ENCODE assay signal across 15 cellular contexts in the genomic region with DNA sequence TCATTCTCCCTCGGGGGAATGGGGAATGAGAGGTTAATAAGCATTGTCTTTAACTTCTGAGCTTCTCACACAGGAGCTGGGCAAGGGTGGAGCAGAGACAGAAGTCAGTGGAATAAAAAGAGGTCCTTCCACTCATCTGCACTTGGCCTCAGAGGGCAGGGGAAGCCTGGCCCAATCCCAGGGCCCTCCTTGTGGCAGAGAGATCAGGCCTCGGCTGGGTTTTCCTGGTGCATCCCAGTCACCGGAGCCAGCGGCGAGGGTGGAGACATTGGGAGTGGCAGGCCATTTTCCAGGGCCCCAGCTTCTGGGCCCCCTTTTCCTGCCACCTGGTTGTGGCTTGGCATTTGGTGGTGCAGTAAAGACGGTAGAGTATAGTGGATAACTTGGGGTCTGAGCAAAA. TPM values are rescaled to one million over a fixed set of nuclear protein-coding genes. Genes with fewer than 3 reads are reported as not detected.
A peak's percentile ranks its signal among the peaks of the same experiment; 100 is the strongest.
DNase-seq lines count a peak whose midpoint lies in the region; ATAC-seq and TF ChIP-seq lines count a peak whose summit lies in the region.
"Had no signal": no experiment of that assay in that cellular context is flagged by ENCODE, and none has a peak within 500 bp of the region (broad histone marks: within the 10 kb centered on the region; RNA-seq: fewer than 3 reads in every experiment).

No MANE protein-coding gene starts in this region.

- dilution Hi-C loops in mammary epithelial cell (cut with HindIII; ENCODE audit: low sequenced_read_pairs), result no loop called here

- H3K9ac ChIP-seq in DND-41 (ENCODE audit: low read depth, low read length) (no peak overlapping the region), mammary epithelial cell (ENCODE audit: insufficient read depth, low read length) (no peak overlapping the region)
- H3K9ac ChIP-seq: GM23248 had no signal

- intact Hi-C loops in CD14-positive monocyte (cut with micrococcal nuclease) (loop anchor here in 1 of 2 donors (5.0 to 10.0 kb wide), 2 partner anchors 51 to 103 kb away; a partner anchor contains a TSS), natural killer cell (cut with micrococcal nuclease) (no loop called here), mammary epithelial cell (cut with micrococcal nuclease) (no loop called here)

- CTCF ChIA-PET in mammary epithelial cell (lab: Charles Lee; ENCODE audit: low non-redundant PET), result interaction anchor here (1.0 kb wide), 1 partner anchor 50 kb away, joined by 5 read pairs; no protein-coding TSS in a partner anchor

- no TSS peak for BruUV-seq in mammary epithelial cell (replicated peaks; lab: Mats Ljungman, UMichigan)

- H3K9me3 Mint-ChIP-seq in CD14-positive monocyte, result peaks cover 0 to 3% (median 0%) of the 10 kb centered on the region in 7 donors
- no peaks in the 10 kb centered on the region for H3K9me3 Mint-ChIP-seq in activated naive CD8-positive, alpha-beta T cell (ENCODE audit: low read depth)
- H3K9me3 Mint-ChIP-seq in natural killer cell, result no peaks in the 10 kb centered on the region
- no peaks in the 10 kb centered on the region for H3K9me3 Mint-ChIP-seq in progenitor cell of endocrine pancreas (ENCODE audit: low read depth)

- H3K36me3 ChIP-seq in DND-41 (ENCODE audit: insufficient read depth, low read length) (peaks cover 39% of the 10 kb centered on the region), mammary epithelial cell (ENCODE audit: insufficient read depth, low read length) (peaks cover 26% of the 10 kb centered on the region)

- H3K4me1 Mint-ChIP-seq in CD14-positive monocyte (peaks cover 35% of the 10 kb centered on the region), natural killer cell (peaks cover 31 to 35% of the 10 kb centered on the region in 2 donors), progenitor cell of endocrine pancreas (ENCODE audit: low read depth) (peaks cover 1% of the 10 kb centered on the region)
- H3K4me1 Mint-ChIP-seq in activated naive CD8-positive, alpha-beta T cell (ENCODE audit: low read depth), result peaks cover 59% of the 10 kb centered on the region

- no peak for TF ChIP-seq CTCF in CD14-positive monocyte (IDR thresholded peaks at IDR 0.05)
- no peak for TF ChIP-seq CTCF in DND-41 (IDR thresholded peaks at IDR 0.05; ENCODE audit: borderline replicate concordance, extremely low read depth, low read length, poor library complexity, severe bottlenecking)
- no peak for TF ChIP-seq CTCF in natural killer cell (IDR thresholded peaks at IDR 0.05)
- TF ChIP-seq CTCF in progenitor cell of endocrine pancreas (IDR thresholded peaks at IDR 0.05; ENCODE audit: unreplicated experiment), result no peak
- TF ChIP-seq CTCF in mammary epithelial cell (conservative IDR thresholded peaks at IDR 0.05 in 1 of 2, IDR thresholded peaks at IDR 0.05 in 1 of 2; ENCODE audit: extremely low read depth in 1 of 2, insufficient read depth in 1 of 2, low read depth in 1 of 2, low read length in 2 of 2), result no peak

- H3K27me3 ChIP-seq in DND-41 (ENCODE audit: insufficient read depth, low read length, poor library complexity) (no peaks in the 10 kb centered on the region), mammary epithelial cell (ENCODE audit: insufficient read depth, low read length) (no peaks in the 10 kb centered on the region)
- H3K27me3 ChIP-seq: esophagus muscularis mucosa had no signal

- WGBS in mammary epithelial cell (ENCODE audit: low coverage, missing lambda C conversion rate), result 98% methylated on average over 6 of the region's 6 CpGs

- H3K27ac ChIP-seq in DND-41 (ENCODE audit: low read length) (peak overlapping the region; percentile 22; the same call in 1 of the 2 replicates), mammary epithelial cell (ENCODE audit: insufficient read depth, low read depth, low read length) (no peak overlapping the region)
- H3K27ac ChIP-seq: esophagus muscularis mucosa had no signal

- in situ Hi-C loops in mammary epithelial cell (cut with MboI; ENCODE audit: low sequenced_read_pairs in 2 of 2), result loop anchor here (5.0 kb wide), 2 partner anchors 51 to 56 kb away; a partner anchor contains a TSS

- H3K4me3 Mint-ChIP-seq in CD14-positive monocyte (peak overlapping the region in 1 of 2 donors; percentile 55), natural killer cell (no peak overlapping the region), progenitor cell of endocrine pancreas (ENCODE audit: low read depth) (no peak overlapping the region)
- peak overlapping the region; percentile 46 for H3K4me3 Mint-ChIP-seq in activated naive CD8-positive, alpha-beta T cell

- H3K9me3 ChIP-seq in DND-41 (ENCODE audit: insufficient read depth, low read length, severe bottlenecking) (no peaks in the 10 kb centered on the region), mammary epithelial cell (replicated peaks; ENCODE audit: insufficient read depth, low read length) (no peaks in the 10 kb centered on the region)
- H3K9me3 ChIP-seq: esophagus muscularis mucosa had no signal

- H3K4me3 ChIP-seq in DND-41 (ENCODE audit: low read depth in 1 of 2, low read length in 2 of 2) (no peak overlapping the region), mammary epithelial cell (replicated peaks in 1 of 3; ENCODE audit: insufficient read depth in 1 of 3, low read depth in 2 of 3, low read length in 3 of 3) (no peak overlapping the region)
- H3K4me3 ChIP-seq: esophagus muscularis mucosa, GM23248 had no signal

- peaks cover 25 to 41% (median 37%) of the 10 kb centered on the region in 3 donors for H3K27me3 Mint-ChIP-seq in CD14-positive monocyte (ENCODE audit: low read depth in 3 of 3)
- H3K27me3 Mint-ChIP-seq in activated naive CD8-positive, alpha-beta T cell, result no peaks in the 10 kb centered on the region
- H3K27me3 Mint-ChIP-seq in natural killer cell (ENCODE audit: low read depth in 2 of 2), result peaks cover 4 to 9% of the 10 kb centered on the region in 2 donors
- H3K27me3 Mint-ChIP-seq in progenitor cell of endocrine pancreas, result peaks cover 9% of the 10 kb centered on the region

- ATAC-seq in DND-41 (ENCODE audit: insufficient read depth, low read depth) (peak; percentile 13), natural killer cell (no peak), HG03097 (IDR thresholded peaks at IDR 0.05; ENCODE audit: low FRiP score, unreplicated experiment) (no peak)

- H3K27ac Mint-ChIP-seq in CD14-positive monocyte, result peak overlapping the region in 4 of 7 donors; percentile 28 to 58 (median 40)
- H3K27ac Mint-ChIP-seq in activated naive CD8-positive, alpha-beta T cell, result peak overlapping the region; percentile 85
- peak overlapping the region; percentile 61 to 78 for H3K27ac Mint-ChIP-seq in natural killer cell
- no peak overlapping the region for H3K27ac Mint-ChIP-seq in progenitor cell of endocrine pancreas

- H2AFZ ChIP-seq in DND-41 (ENCODE audit: low read depth, low read length) (no peak overlapping the region), mammary epithelial cell (ENCODE audit: low read depth, low read length) (no peak overlapping the region)
- H2AFZ ChIP-seq: GM23248 had no signal

- DNase-seq in CD14-positive monocyte (ENCODE audit: low spot score), result no peak
- no peak for DNase-seq in DND-41
- no peak for DNase-seq in natural killer cell
- DNase-seq in progenitor cell of endocrine pancreas (ENCODE audit: low spot score, unreplicated experiment), result no peak
- DNase-seq in mammary epithelial cell, result no peak
- DNase-seq: Calu3, cerebellar nuclear complex, NCI-H1417, NCI-H446 treated with DMSO at 0.1 percent for 48 hours, substantia nigra had no signal

- H3K4me2 ChIP-seq in DND-41 (ENCODE audit: insufficient read depth, low read length), result no peak overlapping the region
- H3K4me2 ChIP-seq in mammary epithelial cell (ENCODE audit: insufficient read depth, low read depth, low read length), result no peak overlapping the region

- H3K4me1 ChIP-seq in DND-41 (ENCODE audit: insufficient read depth, low read length) (peaks cover 41% of the 10 kb centered on the region), mammary epithelial cell (ENCODE audit: insufficient read depth, low read length) (peaks cover 3% of the 10 kb centered on the region)

- H3K79me2 ChIP-seq in DND-41 (ENCODE audit: insufficient read depth, low read length), result peaks cover 3% of the 10 kb centered on the region; the same call in 1 of the 2 replicates
- peaks cover 11% of the 10 kb centered on the region for H3K79me2 ChIP-seq in mammary epithelial cell (ENCODE audit: insufficient read depth, low read length)

- H3K36me3 Mint-ChIP-seq in CD14-positive monocyte (peaks cover 43 to 47% of the 10 kb centered on the region in 2 donors), natural killer cell (peaks cover 14% of the 10 kb centered on the region), progenitor cell of endocrine pancreas (ENCODE audit: insufficient read depth) (peaks cover 14% of the 10 kb centered on the region)
- peaks cover 3% of the 10 kb centered on the region for H3K36me3 Mint-ChIP-seq in activated naive CD8-positive, alpha-beta T cell

- H4K20me1 ChIP-seq in DND-41 (ENCODE audit: insufficient read depth, low read length) (peaks cover 34% of the 10 kb centered on the region), mammary epithelial cell (ENCODE audit: insufficient read depth, low read length) (no peaks in the 10 kb centered on the region)

RNA-seq across cellular contexts. Expression of a gene that starts 10.7 kb away (rescaled TPM):
- polyA plus RNA-seq in CD14-positive monocyte, result 100 to 1,000 TPM; 165 to 177 TPM
- 100 to 1,000 TPM; 218 to 272 (median 235) TPM for total RNA-seq in natural killer cell
- 387 and 399 TPM in 2 replicates for total RNA-seq in progenitor cell of endocrine pancreas
- 100 to 1,000 TPM in 1 of 2 donors, 10 to 100 TPM in 1; 97.4 to 206 TPM for total RNA-seq in mammary epithelial cell
- 426 TPM for polyA plus RNA-seq in mammary epithelial cell
- polyA minus RNA-seq in mammary epithelial cell, result 248 TPM

RNA-seq across cellular contexts. Expression of a gene that starts 13.1 kb away (rescaled TPM):
- 10 to 100 TPM; 12.8 to 14.1 TPM for polyA plus RNA-seq in CD14-positive monocyte
- 1 to 10 TPM in 2 of 3 donors, under 1 TPM in 1; 0.75 to 1.4 (median 1.0) TPM for total RNA-seq in natural killer cell
- not detected in 2 replicates for total RNA-seq in progenitor cell of endocrine pancreas
- total RNA-seq in mammary epithelial cell, result under 1 TPM in 1 of 2 donors, not detected in 1; under 0.01 TPM
- polyA plus RNA-seq in mammary epithelial cell, result not detected
- not detected for polyA minus RNA-seq in mammary epithelial cell
- total RNA-seq: Calu3, HT-29 had no signal

RNA-seq across cellular contexts. Expression of a gene that starts 24.2 kb away (rescaled TPM):
- not detected for polyA plus RNA-seq in CD14-positive monocyte
- total RNA-seq in natural killer cell, result not detected
- not detected in 2 replicates for total RNA-seq in progenitor cell of endocrine pancreas
- not detected for total RNA-seq in mammary epithelial cell
- not detected for polyA plus RNA-seq in mammary epithelial cell
- not detected for polyA minus RNA-seq in mammary epithelial cell
- total RNA-seq: Calu3, esophagus muscularis mucosa, GM23248, HT-29 had no signal
- polyA plus RNA-seq: GM23248 had no signal

RNA-seq across cellular contexts. Expression of a gene that starts 49.2 kb away (rescaled TPM):
- under 1 TPM; 0.05 to 0.09 TPM for polyA plus RNA-seq in CD14-positive monocyte
- total RNA-seq in natural killer cell, result under 1 TPM in 2 of 3 donors, not detected in 1; 0.14 to 0.20 TPM
- 2.6 and 3.1 TPM in 2 replicates for total RNA-seq in progenitor cell of endocrine pancreas
- under 1 TPM; 0.31 to 0.33 TPM for total RNA-seq in mammary epithelial cell
- polyA plus RNA-seq in mammary epithelial cell, result 0.07 TPM
- polyA minus RNA-seq in mammary epithelial cell, result not detected
- total RNA-seq: Calu3 had no signal
